In the genomic region with DNA sequence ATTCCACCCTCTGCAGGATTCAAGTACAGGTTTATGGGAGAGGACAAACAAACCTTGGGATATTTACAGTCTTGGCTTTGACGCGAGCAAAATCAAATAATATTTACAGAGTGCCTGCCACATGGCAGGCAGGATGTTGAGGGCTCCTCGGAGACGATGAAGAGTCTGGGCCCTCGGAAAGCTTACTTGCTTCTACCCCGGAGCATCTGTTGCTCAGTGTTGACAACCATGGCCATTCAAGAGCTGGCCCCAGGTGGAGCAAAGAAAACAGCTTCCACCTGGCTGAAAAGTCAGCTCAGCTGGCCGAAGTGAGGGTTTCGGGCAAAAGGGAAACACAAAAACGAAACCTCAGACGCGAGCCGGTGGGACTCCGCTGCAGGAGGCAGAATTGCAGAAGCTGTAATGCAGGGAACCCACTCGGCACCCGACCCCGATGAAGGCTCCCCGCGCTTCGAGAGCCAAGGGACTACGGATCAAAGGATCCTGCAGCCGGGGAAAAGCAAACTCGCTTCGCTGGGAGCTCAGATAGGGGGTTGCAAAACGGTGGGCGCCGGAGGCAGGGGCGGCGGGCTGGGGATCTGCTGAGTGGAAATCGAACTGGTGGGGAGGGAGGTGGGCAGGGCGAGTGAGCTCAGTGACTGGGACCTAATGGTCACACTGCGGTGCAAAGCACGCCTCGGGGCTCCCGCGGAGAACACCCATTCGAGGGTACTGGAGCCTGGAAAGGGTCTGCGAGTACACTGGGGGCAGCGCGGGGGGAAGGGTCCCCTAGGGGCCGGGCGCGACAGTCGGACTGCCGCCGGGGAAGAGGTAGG, we compare ENCODE assay signal across 8 cellular contexts. TPM values are rescaled to one million over a fixed set of nuclear protein-coding genes. Genes with fewer than 3 reads are reported as not detected.
DNase-seq lines count a peak whose midpoint lies in the region; ATAC-seq and TF ChIP-seq lines count a peak whose summit lies in the region.

No MANE protein-coding gene starts in this region.

- intact Hi-C loops in gastrocnemius medialis (cut with DNase I; ENCODE audit: low total_unique reads), result loop anchor here (1.0 to 2.0 kb wide), 2 partner anchors 9 to 23 kb away; no protein-coding TSS in a partner anchor

- H3K4me1 ChIP-seq in SK-N-SH (ENCODE audit: control insufficient read depth in 1 of 2, insufficient read depth in 2 of 2, low read depth in 1 of 2, low read length in 1 of 2) (peaks cover 11 to 20% of the 10 kb centered on the region in 2 experiments; a peak in 2 of 4 replicates), iPS DF 6.9 (ENCODE audit: control insufficient read depth, insufficient read depth, low read length) (no peaks in the 10 kb centered on the region), gastrocnemius medialis (peaks cover 44 to 54% of the 10 kb centered on the region in 2 donors)

- POLR2A ChIA-PET in SK-N-SH (lab: Yijun Ruan, JAX), result interaction anchor here (1.1 to 2.0 kb wide), 4 partner anchors 10 to 793 kb away, joined by 3 to 14 read pairs (median 4); no protein-coding TSS in a partner anchor

- 6% methylated on average over 34 of the region's 45 CpGs for WGBS in SK-N-SH (ENCODE audit: low lambda C conversion rate)
- no CpG with 5 or more reads among the region's 45 CpGs for WGBS in iPS DF 6.9 (ENCODE audit: insufficient coverage, insufficient read length)

- in situ Hi-C loops in gastrocnemius medialis (cut with MboI; ENCODE audit: low sequenced_read_pairs in 4 of 4), result loop anchor here in 2 of 4 donors (10.0 to 25.0 kb wide), 2 partner anchors 51 to 94 kb away; no protein-coding TSS in a partner anchor

- H2AFZ ChIP-seq in SK-N-SH (ENCODE audit: low read depth), result peak overlapping the region; percentile 85

- H3K4me3 ChIP-seq in AG09309 (ENCODE audit: control insufficient read depth, low read depth, low read length) (peak overlapping the region; percentile 57), SK-N-SH (ENCODE audit: low read depth in 2 of 2, low read length in 1 of 2) (peak overlapping the region; percentile 71 to 90), iPS DF 6.9 (ENCODE audit: low read length) (peak overlapping the region; percentile 87), gastrocnemius medialis (peak overlapping the region; percentile 90 to 94 (median 92))

- no peaks in the 10 kb centered on the region for H4K20me1 ChIP-seq in SK-N-SH (ENCODE audit: insufficient read depth)

- no peak overlapping the region for H3K9ac ChIP-seq in SK-N-SH

- ATAC-seq in GM19025 (IDR thresholded peaks at IDR 0.05; ENCODE audit: low read depth, unreplicated experiment) (peak; percentile 25), HG03196 (IDR thresholded peaks at IDR 0.05; ENCODE audit: unreplicated experiment) (peak; percentile 20), gastrocnemius medialis (peak; percentile 15 to 21)

- H3K9me3 ChIP-seq in SK-N-SH (no peaks in the 10 kb centered on the region), iPS DF 6.9 (ENCODE audit: control insufficient read depth, insufficient read depth, low read length) (no peaks in the 10 kb centered on the region), gastrocnemius medialis (no peaks in the 10 kb centered on the region)

- no peak for TF ChIP-seq CTCF in AG09309 (IDR thresholded peaks at IDR 0.05; ENCODE audit: control insufficient read depth, insufficient read depth, low read depth, low read length, missing control alignments)
- TF ChIP-seq CTCF in SK-N-SH (IDR thresholded peaks at IDR 0.05), result no peak
- no peak for TF ChIP-seq CTCF in gastrocnemius medialis (IDR thresholded peaks at IDR 0.05 in 4 of 5, conservative IDR thresholded peaks at IDR 0.05 in 1 of 5)

- no peaks in the 10 kb centered on the region for H3K9me2 ChIP-seq in SK-N-SH

- peak overlapping the region; percentile 88 for H3K4me2 ChIP-seq in SK-N-SH

- no peak for TF ChIP-seq RAD21 in SK-N-SH (IDR thresholded peaks at IDR 0.05; ENCODE audit: low read length)

- H3K27me3 ChIP-seq in SK-N-SH (ENCODE audit: insufficient read depth) (no peaks in the 10 kb centered on the region; the same call in 1 of the 2 replicates), iPS DF 6.9 (ENCODE audit: control insufficient read depth, insufficient read depth, low read length) (no peaks in the 10 kb centered on the region), gastrocnemius medialis (no peaks in the 10 kb centered on the region)

- H3K36me3 ChIP-seq in SK-N-SH (replicated peaks in 1 of 2; ENCODE audit: control insufficient read depth in 1 of 2, insufficient read depth in 2 of 2, low read length in 1 of 2), result no peaks in the 10 kb centered on the region
- H3K36me3 ChIP-seq in iPS DF 6.9 (ENCODE audit: control insufficient read depth, insufficient read depth, low read length), result no peaks in the 10 kb centered on the region
- H3K36me3 ChIP-seq in gastrocnemius medialis, result no peaks in the 10 kb centered on the region

- H3K27ac ChIP-seq in SK-N-SH (ENCODE audit: low read depth in 2 of 2, low read length in 1 of 2), result peak overlapping the region in 1 of 2 experiments; percentile 79; a peak in 2 of 4 replicates
- H3K27ac ChIP-seq in iPS DF 6.9 (ENCODE audit: low read length), result no peak overlapping the region
- peak overlapping the region; percentile 84 to 94 (median 89) for H3K27ac ChIP-seq in gastrocnemius medialis

- no peak for DNase-seq in AG09309 (ENCODE audit: low read depth)
- peak; percentile 69 for DNase-seq in SK-N-SH
- DNase-seq in anterior cingulate cortex (lab: John Stamatoyannopoulos, UW), result peak in 46 of 58 donors; percentile 21 to 86 (median 58)
- no peak for DNase-seq in iPS DF 6.9 (ENCODE audit: low read depth, low spot score)
- peak; percentile 32 to 40 for DNase-seq in gastrocnemius medialis
- DNase-seq in GM19238 (ENCODE audit: insufficient read length, low spot score), result no peak

- H3K79me2 ChIP-seq in SK-N-SH (ENCODE audit: insufficient read depth), result no peaks in the 10 kb centered on the region

- H3F3A ChIP-seq in SK-N-SH (replicated peaks; ENCODE audit: insufficient read depth), result peaks cover 8% of the 10 kb centered on the region

- no peak for TF ChIP-seq EP300 in SK-N-SH (IDR thresholded peaks at IDR 0.05; ENCODE audit: borderline replicate concordance in 1 of 2, low read depth in 1 of 2, low read length in 1 of 2)

- no peak for TF ChIP-seq POLR2A in gastrocnemius medialis (IDR thresholded peaks at IDR 0.05)

- CTCF ChIA-PET in SK-N-SH (lab: Yijun Ruan, JAX), result interaction anchor here (0.9 to 2.2 kb wide), 3 partner anchors 9 to 94 kb away, joined by 3 to 8 read pairs (median 6); no protein-coding TSS in a partner anchor

TF ChIP-seq in SK-N-SH, 30 proteins besides CTCF, POLR2A, EP300 and RAD21:
- TF ChIP-seq, protein P1, sequence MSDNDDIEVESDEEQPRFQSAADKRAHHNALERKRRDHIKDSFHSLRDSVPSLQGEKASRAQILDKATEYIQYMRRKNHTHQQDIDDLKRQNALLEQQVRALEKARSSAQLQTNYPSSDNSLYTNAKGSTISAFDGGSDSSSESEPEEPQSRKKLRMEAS (IDR thresholded peaks at IDR 0.05; ENCODE audit: low read depth), result 0 out of 2 replicates have a peak, but pooled peaks have one; percentile 11
- no peak for TF ChIP-seq FOXM1 (IDR thresholded peaks at IDR 0.05; ENCODE audit: low read depth)
- TF ChIP-seq SIN3A (IDR thresholded peaks at IDR 0.05; ENCODE audit: borderline replicate concordance, low read depth, low read length), result no peak
- TF ChIP-seq JUND (IDR thresholded peaks at IDR 0.05), result no peak
- peak; percentile 74 for TF ChIP-seq MXI1 (IDR thresholded peaks at IDR 0.05; ENCODE audit: low read depth, low read length)
- TF ChIP-seq TAF1 (IDR thresholded peaks at IDR 0.05; ENCODE audit: borderline replicate concordance, low read depth, low read length), result no peak
- TF ChIP-seq, protein P2, sequence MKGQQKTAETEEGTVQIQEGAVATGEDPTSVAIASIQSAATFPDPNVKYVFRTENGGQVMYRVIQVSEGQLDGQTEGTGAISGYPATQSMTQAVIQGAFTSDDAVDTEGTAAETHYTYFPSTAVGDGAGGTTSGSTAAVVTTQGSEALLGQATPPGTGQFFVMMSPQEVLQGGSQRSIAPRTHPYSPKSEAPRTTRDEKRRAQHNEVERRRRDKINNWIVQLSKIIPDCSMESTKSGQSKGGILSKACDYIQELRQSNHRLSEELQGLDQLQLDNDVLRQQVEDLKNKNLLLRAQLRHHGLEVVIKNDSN (IDR thresholded peaks at IDR 0.05; ENCODE audit: borderline replicate concordance, low read depth), result no peak
- TF ChIP-seq ELF1 (IDR thresholded peaks at IDR 0.05), result no peak
- no peak for TF ChIP-seq FOSL2 (IDR thresholded peaks at IDR 0.05; ENCODE audit: borderline replicate concordance, low read depth)
- no peak for TF ChIP-seq NFIC (IDR thresholded peaks at IDR 0.05; ENCODE audit: borderline replicate concordance)
- TF ChIP-seq RXRA (IDR thresholded peaks at IDR 0.05; ENCODE audit: borderline replicate concordance, low read depth), result no peak
- TF ChIP-seq TCF12 (IDR thresholded peaks at IDR 0.05), result no peak
- no peak for TF ChIP-seq GATA2 (CRISPR knock-in tag; IDR thresholded peaks at IDR 0.05)
- TF ChIP-seq ZBTB33 (IDR thresholded peaks at IDR 0.05; ENCODE audit: borderline replicate concordance, low read depth), result no peak
- TF ChIP-seq EZH2phosphoT487 (IDR thresholded peaks at IDR 0.05; ENCODE audit: borderline replicate concordance, low read depth), result no peak

RNA-seq across cellular contexts. Expression of gene ATP8A1, which starts 0.8 kb away (rescaled TPM):
- polyA plus RNA-seq in SK-N-SH (2012; rRNA removed), result 0.38 and 0.78 TPM in 2 replicates
- polyA plus RNA-seq in SK-N-SH (2012; cell fraction: cytosol; rRNA removed), result 0.63 and 0.93 TPM in 2 replicates
- polyA plus RNA-seq in SK-N-SH (2012; cell fraction: nucleus; rRNA removed), result 0.75 and 1.7 TPM in 2 replicates
- 10 to 100 TPM; 23.8 to 74.2 (median 31.1) TPM for total RNA-seq in gastrocnemius medialis

Comparison
In these comparisons a context has a peak if more than half of its experiments do, and no peak if none do; other contexts are left out.
1. DNase-seq: peak in SK-N-SH (single experiment), anterior cingulate cortex (46 of 58) and gastrocnemius medialis (2 of 2); none in AG09309 (single experiment), iPS DF 6.9 (single experiment) and GM19238 (single experiment).
2. Peak in every context shown above with its lines, with median percentiles within 50 percentile points of each other: H3K4me3 ChIP-seq and ATAC-seq.